In the genomic region with DNA sequence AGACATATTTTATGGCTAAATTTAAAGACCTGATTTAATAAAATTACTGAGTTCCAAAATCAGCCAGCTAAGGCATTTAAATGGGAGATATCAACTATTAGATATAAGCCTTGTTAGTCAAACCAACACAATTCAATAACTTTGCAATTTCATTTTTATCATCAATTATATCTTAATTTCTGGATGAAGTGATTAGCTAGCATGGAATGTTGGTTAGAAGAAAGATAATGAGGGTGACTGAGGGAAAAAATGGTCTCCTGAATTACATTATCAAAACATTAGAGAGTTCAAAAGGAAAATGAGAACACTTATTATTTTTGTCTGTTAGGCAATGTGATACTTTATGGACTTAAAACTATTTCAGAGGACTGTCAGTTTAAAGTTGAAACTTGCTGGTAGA, we compare ENCODE assay signal across 18 cellular contexts.
"Had no signal": no experiment of that assay in that cellular context is flagged by ENCODE, and none has a peak within 500 bp of the region (broad histone marks: within the 10 kb centered on the region; RNA-seq: fewer than 3 reads in every experiment).

No MANE protein-coding gene starts in this region.

- H3K27me3 Mint-ChIP-seq: dendritic cell treated with granulocyte-macrophage colony-stimulating factor and Interleukin-4, amounts not matched to agents 40 ng/mL and 50 ng/mL, for 4 days had no signal

- H3K27ac ChIP-seq: coronary artery, esophagus muscularis mucosa, foreskin keratinocyte, gastroesophageal sphincter, heart right ventricle, left lung, lower lobe of right lung had no signal

- H3K27me3 ChIP-seq: esophagus muscularis mucosa, foreskin keratinocyte, gastroesophageal sphincter, heart right ventricle, left lung had no signal

- DNase-seq: cerebellar nuclear complex; effector CD4-positive, alpha-beta T cell; effector memory CD4-positive, alpha-beta T cell; foreskin keratinocyte; glutamatergic neuron; head of caudate nucleus; heart right ventricle; hippocampal formation; left cardiac atrium; left lung; left ventricle myocardium superior; lower lobe of right lung; mesenchymal stem cell; midbrain had no signal

- H3K27ac Mint-ChIP-seq: dendritic cell treated with granulocyte-macrophage colony-stimulating factor and Interleukin-4, amounts not matched to agents 40 ng/mL and 50 ng/mL, for 4 days had no signal

- H3K36me3 ChIP-seq: esophagus muscularis mucosa, gastroesophageal sphincter, heart right ventricle, left lung, lower lobe of right lung had no signal

- H3K4me3 ChIP-seq: coronary artery, esophagus muscularis mucosa, gastroesophageal sphincter, heart right ventricle, left lung, lower lobe of right lung had no signal

- H3K9me3 ChIP-seq: esophagus muscularis mucosa, gastroesophageal sphincter, heart right ventricle, left lung, lower lobe of right lung had no signal

- ATAC-seq: foreskin keratinocyte, gastroesophageal sphincter, heart right ventricle, left cardiac atrium, left lung, left ventricle myocardium superior, lower lobe of right lung had no signal

- H3K4me3 Mint-ChIP-seq: dendritic cell treated with granulocyte-macrophage colony-stimulating factor and Interleukin-4, amounts not matched to agents 40 ng/mL and 50 ng/mL, for 4 days had no signal

- H3K4me1 ChIP-seq: esophagus muscularis mucosa, foreskin keratinocyte, gastroesophageal sphincter, heart right ventricle, left lung, lower lobe of right lung had no signal

- H3K9me3 Mint-ChIP-seq: dendritic cell treated with granulocyte-macrophage colony-stimulating factor and Interleukin-4, amounts not matched to agents 40 ng/mL and 50 ng/mL, for 4 days had no signal
